Comparison of ENCODE assay signal across 22 cellular contexts in the genomic region with DNA sequence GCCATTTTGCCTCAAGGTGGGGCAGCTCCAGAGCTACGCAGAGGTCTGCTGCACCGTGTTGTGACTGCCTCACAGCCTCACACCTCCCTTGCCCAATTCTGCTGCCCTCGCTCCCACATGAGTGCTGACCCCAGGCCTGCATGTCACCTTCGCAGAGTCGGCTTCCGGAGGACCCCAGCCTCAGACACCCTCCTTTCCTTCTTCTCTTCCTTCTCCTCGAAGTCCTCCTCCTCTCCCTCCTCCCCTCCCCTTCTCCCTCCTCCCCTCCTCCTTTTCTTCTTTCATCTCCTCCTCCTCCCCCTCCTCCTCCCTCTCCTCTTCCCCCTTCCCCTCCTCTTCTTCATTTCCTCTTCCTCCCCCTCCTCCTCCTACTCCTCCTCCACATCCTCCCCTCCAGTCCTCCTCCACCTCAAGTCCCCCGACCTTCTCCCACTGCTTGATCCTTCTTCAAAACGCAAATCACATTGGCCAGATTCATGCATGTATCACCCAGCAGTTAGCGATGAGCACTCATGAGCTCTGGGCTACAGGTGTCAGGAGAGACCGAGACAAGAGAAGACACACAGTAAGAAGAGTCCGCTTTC.
"Had no signal": no experiment of that assay in that cellular context is flagged by ENCODE, and none has a peak within 500 bp of the region (broad histone marks: within the 10 kb centered on the region; RNA-seq: fewer than 3 reads in every experiment).

No MANE protein-coding gene starts in this region.

- ATAC-seq: left lobe of liver, natural killer cell had no signal

- H3K9me3 Mint-ChIP-seq: memory B cell, natural killer cell, neural crest cell had no signal

- H3K36me3 ChIP-seq: esophagus squamous epithelium, neutrophil, prostate gland, right atrium auricular region, sigmoid colon, stomach, thyroid gland, vagina had no signal

- H3K36me3 Mint-ChIP-seq: memory B cell, natural killer cell had no signal

- H3K9me3 ChIP-seq: esophagus squamous epithelium, neutrophil, prostate gland, right atrium auricular region, sigmoid colon, stomach, thyroid gland, vagina had no signal

- H3K27ac Mint-ChIP-seq: memory B cell, natural killer cell had no signal

- H3K27me3 ChIP-seq: right atrium auricular region, sigmoid colon, thyroid gland, vagina had no signal

- H3K4me1 Mint-ChIP-seq: neural crest cell had no signal

- H3K4me3 ChIP-seq: coronary artery, esophagus squamous epithelium, lung, prostate gland, right atrium auricular region, sigmoid colon, stomach, thyroid gland, vagina had no signal

- DNase-seq: dermis blood vessel endothelial cell; effector memory CD4-positive, alpha-beta T cell; erythroblast; esophagus squamous epithelium; foreskin melanocyte; natural killer cell; sigmoid colon; stimulated activated CD4-positive, alpha-beta T cell treated with anti-CD3 and anti-CD28 coated beads, Interleukin-2, amount 100 ng/mL, for 24 hours; stimulated activated CD4-positive, alpha-beta T cell treated with anti-CD3 and anti-CD28 coated beads, Interleukin-4, amount 100 ng/mL, for 4 hours; stimulated activated naive CD4-positive, alpha-beta T cell; stomach; thyroid gland; trophoblast cell had no signal

- H3K4me1 ChIP-seq: right atrium auricular region, stomach, thyroid gland, vagina had no signal

- H3K4me3 Mint-ChIP-seq: memory B cell, natural killer cell, neural crest cell had no signal

- H3K27ac ChIP-seq: coronary artery, esophagus squamous epithelium, neutrophil, prostate gland, right atrium auricular region, sigmoid colon, stomach, thyroid gland, vagina had no signal
